Comparison of ENCODE assay signal across 7 cellular contexts in genomic region chr3:123489400-123490004, GRCh38. TPM values are rescaled to one million over a fixed set of nuclear protein-coding genes. Genes with fewer than 3 reads are reported as not detected.
A peak's percentile ranks its signal among the peaks of the same experiment; 100 is the strongest.
DNase-seq lines count a peak whose midpoint lies in the region; ATAC-seq and TF ChIP-seq lines count a peak whose summit lies in the region.

No MANE protein-coding gene starts in this region.

- CTCF ChIA-PET in SK-N-SH (lab: Yijun Ruan, JAX) = interaction anchor here (0.5 to 13.4 kb wide), 47 partner anchors 9 to 1083 kb away, joined by 3 to 275 read pairs (median 5); partner anchors contain the start of gene ADCY5

- H3F3A ChIP-seq in SK-N-SH (replicated peaks; ENCODE audit: insufficient read depth) = no peaks in the 10 kb centered on the region
- no peaks in the 10 kb centered on the region for H3F3A ChIP-seq in smooth muscle cell (ENCODE audit: low read depth)

- TF ChIP-seq CTCF in SK-N-SH (IDR thresholded peaks at IDR 0.05) = peak; percentile 93
- TF ChIP-seq CTCF in body of pancreas (IDR thresholded peaks at IDR 0.05) = peak; percentile 63 to 88 (median 81)
- peak; percentile 91 for TF ChIP-seq CTCF in smooth muscle cell (IDR thresholded peaks at IDR 0.05; ENCODE audit: borderline replicate concordance, insufficient read depth, poor library complexity, severe bottlenecking)

- no peak overlapping the region for H3K4me3 ChIP-seq in SK-N-SH (ENCODE audit: low read depth in 2 of 2, low read length in 1 of 2)
- no peak overlapping the region for H3K4me3 ChIP-seq in body of pancreas
- no peak overlapping the region for H3K4me3 ChIP-seq in smooth muscle cell

- H3K36me3 ChIP-seq in SK-N-SH (replicated peaks in 1 of 2; ENCODE audit: control insufficient read depth in 1 of 2, insufficient read depth in 2 of 2, low read length in 1 of 2) (peaks cover 0 to 15% of the 10 kb centered on the region in 2 experiments), body of pancreas (replicated peaks in 1 of 2; ENCODE audit: insufficient read depth in 1 of 2, low read depth in 2 of 2) (peaks cover 0 to 3% of the 10 kb centered on the region in 2 donors), smooth muscle cell (ENCODE audit: low read depth) (no peaks in the 10 kb centered on the region)

- no peak for TF ChIP-seq EP300 in SK-N-SH (IDR thresholded peaks at IDR 0.05; ENCODE audit: borderline replicate concordance in 1 of 2, low read depth in 1 of 2, low read length in 1 of 2)

- in situ Hi-C loops in G401 (cut with HindIII; ENCODE audit: low sequenced_read_pairs) = no loop called here

- no peaks in the 10 kb centered on the region for H3K4me1 ChIP-seq in SK-N-SH (ENCODE audit: control insufficient read depth in 1 of 2, insufficient read depth in 2 of 2, low read depth in 1 of 2, low read length in 1 of 2)
- H3K4me1 ChIP-seq in body of pancreas = no peaks in the 10 kb centered on the region
- H3K4me1 ChIP-seq in smooth muscle cell (ENCODE audit: low read depth) = no peaks in the 10 kb centered on the region

- no peaks in the 10 kb centered on the region for H3K9me2 ChIP-seq in SK-N-SH

- peak; percentile 69 for DNase-seq in G401 (ENCODE audit: low spot score)
- peak; percentile 59 for DNase-seq in LoVo (ENCODE audit: low spot score)
- peak; percentile 83 for DNase-seq in SK-N-SH
- peak; percentile 62 to 70 (median 64) for DNase-seq in body of pancreas
- DNase-seq in iPS DF 4.7 (ENCODE audit: extremely low read depth, low spot score) = peak; percentile 22
- peak; percentile 12 for DNase-seq in smooth muscle cell (lab: John Stamatoyannopoulos, UW; ENCODE audit: unreplicated experiment)

- H3K4me2 ChIP-seq in SK-N-SH (no peak overlapping the region), smooth muscle cell (no peak overlapping the region)

- TF ChIP-seq RAD21 in SK-N-SH (IDR thresholded peaks at IDR 0.05; ENCODE audit: low read length) = peak; percentile 98

- POLR2A ChIA-PET in SK-N-SH (lab: Yijun Ruan, JAX) = no interaction called here

- H2AFZ ChIP-seq in SK-N-SH (ENCODE audit: low read depth) (no peak overlapping the region), smooth muscle cell (ENCODE audit: low read depth) (no peak overlapping the region)

- H3K9me3 ChIP-seq in SK-N-SH (no peaks in the 10 kb centered on the region), body of pancreas (no peaks in the 10 kb centered on the region), smooth muscle cell (replicated peaks; ENCODE audit: low read depth) (no peaks in the 10 kb centered on the region)

- 7% methylated on average over 8 of the region's 8 CpGs for WGBS in SK-N-SH (ENCODE audit: low lambda C conversion rate)
- 9 to 11% methylated on average over 8 of the region's 8 CpGs for WGBS in body of pancreas, 2 donors
- 5% methylated on average over 8 of the region's 8 CpGs for WGBS in smooth muscle cell (ENCODE audit: low lambda C conversion rate)

- no peaks in the 10 kb centered on the region for H4K20me1 ChIP-seq in SK-N-SH (ENCODE audit: insufficient read depth)
- H4K20me1 ChIP-seq in smooth muscle cell (ENCODE audit: low read depth) = no peaks in the 10 kb centered on the region

- no peaks in the 10 kb centered on the region for H3K79me2 ChIP-seq in SK-N-SH (ENCODE audit: insufficient read depth)
- H3K79me2 ChIP-seq in smooth muscle cell (ENCODE audit: low read depth) = no peaks in the 10 kb centered on the region

- no peak for TF ChIP-seq POLR2A in body of pancreas (IDR thresholded peaks at IDR 0.05)

- intact Hi-C loops in body of pancreas (cut with DNase I) = loop anchor here (5.0 kb wide), 1 partner anchor 162 kb away; no protein-coding TSS in a partner anchor

- H3K9ac ChIP-seq in SK-N-SH (no peak overlapping the region), smooth muscle cell (ENCODE audit: low read depth) (no peak overlapping the region)

- peak; percentile 84 for ATAC-seq in body of pancreas
- ATAC-seq in HG02970 (IDR thresholded peaks at IDR 0.05; ENCODE audit: low FRiP score, unreplicated experiment) = no peak

- H3K27ac ChIP-seq in SK-N-SH (ENCODE audit: low read depth in 2 of 2, low read length in 1 of 2) = no peak overlapping the region
- H3K27ac ChIP-seq in body of pancreas = no peak overlapping the region
- H3K27ac ChIP-seq in smooth muscle cell (ENCODE audit: low read depth) = no peak overlapping the region

- H3K27me3 ChIP-seq in SK-N-SH (ENCODE audit: insufficient read depth) (no peaks in the 10 kb centered on the region), body of pancreas (no peaks in the 10 kb centered on the region), smooth muscle cell (ENCODE audit: low read depth) (peaks cover 15% of the 10 kb centered on the region)

TF ChIP-seq in SK-N-SH, 30 proteins besides CTCF, POLR2A, EP300 and RAD21:
- TF ChIP-seq YY1 (IDR thresholded peaks at IDR 0.05; ENCODE audit: low read depth) (no peak), PBX3 (IDR thresholded peaks at IDR 0.05) (no peak), REST (IDR thresholded peaks at IDR 0.05; ENCODE audit: low read depth, low read length) (0 out of 2 replicates have a peak, but pooled peaks have one; percentile 36), JUND (IDR thresholded peaks at IDR 0.05) (no peak), MEF2A (IDR thresholded peaks at IDR 0.05; ENCODE audit: borderline replicate concordance, low read depth) (no peak), SMC3 (IDR thresholded peaks at IDR 0.05; ENCODE audit: low read depth, low read length) (peak; percentile 89), NFIC (IDR thresholded peaks at IDR 0.05; ENCODE audit: borderline replicate concordance) (no peak)

RNA-seq across cellular contexts. Expression of gene ADCY5, which starts 40.6 kb away (rescaled TPM):
- total RNA-seq in G401 (2014; rRNA removed; shearing (Covaris generic)) = 0.07 and 5.5 TPM in 2 replicates
- polyA plus RNA-seq in SK-N-SH (2012; rRNA removed) (0.21 and 0.23 TPM in 2 replicates), smooth muscle cell (0.11 and 0.50 TPM in 2 replicates)
- polyA plus RNA-seq in SK-N-SH (2012; cell fraction: cytosol; rRNA removed) = 0.13 and 0.48 TPM in 2 replicates
- polyA plus RNA-seq in SK-N-SH (2012; cell fraction: nucleus; rRNA removed) = 0.13 and 0.38 TPM in 2 replicates
- total RNA-seq in body of pancreas (10 to 100 TPM; 10.6 to 18.8 TPM), smooth muscle cell (0.22 and 0.58 TPM in 2 replicates)

Comparison
In these comparisons a context has a peak if more than half of its experiments do, and no peak if none do; other contexts are left out.
1. DNase-seq: peak in every context shown above with its lines; median percentile 83 in SK-N-SH; 69 in G401; 64 in body of pancreas; 59 in LoVo; 22 in iPS DF 4.7; 12 in smooth muscle cell.